In the genomic region with DNA sequence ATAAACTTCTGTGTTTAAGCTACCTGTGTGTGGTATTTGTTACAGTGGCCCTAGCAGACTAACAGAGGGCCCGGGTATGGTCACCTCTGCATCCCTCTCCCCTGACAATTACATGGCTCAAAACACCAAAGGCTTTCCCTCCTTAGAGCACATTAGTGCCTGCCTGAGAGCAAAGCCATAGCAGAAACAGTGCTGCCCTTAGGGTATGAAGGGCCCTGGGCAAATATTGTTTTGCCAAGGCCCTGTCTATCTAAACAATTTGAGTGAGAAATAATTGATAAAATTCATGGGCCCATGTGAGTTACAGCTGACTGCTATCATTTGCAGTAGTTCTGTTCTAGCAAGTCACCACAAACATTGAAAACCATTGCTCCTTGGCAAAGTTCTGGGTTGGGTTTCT, we compare ENCODE assay signal across 24 cellular contexts.
DNase-seq lines count a peak whose midpoint lies in the region; TF ChIP-seq lines count a peak whose summit lies in the region.
"Had no signal": no experiment of that assay in that cellular context is flagged by ENCODE, and none has a peak within 500 bp of the region (broad histone marks: within the 10 kb centered on the region; RNA-seq: fewer than 3 reads in every experiment).

No MANE protein-coding gene starts in this region.

- H3K4me2 ChIP-seq in hepatocyte: no peak overlapping the region
- H3K4me2 ChIP-seq: BLaER1 had no signal

- no peaks in the 10 kb centered on the region for H3K36me3 Mint-ChIP-seq in chondrocyte (ENCODE audit: low read depth)
- no peaks in the 10 kb centered on the region for H3K36me3 Mint-ChIP-seq in endothelial cell (ENCODE audit: low read depth, unreplicated experiment)
- H3K36me3 Mint-ChIP-seq: CD14-positive monocyte; CD4-positive, alpha-beta memory T cell; CD4-positive, CD25-positive, alpha-beta regulatory T cell; CD8-positive, alpha-beta memory T cell had no signal

- no peaks in the 10 kb centered on the region for H3K36me3 ChIP-seq in hepatocyte (replicated peaks; ENCODE audit: insufficient read depth, low read depth)
- H3K36me3 ChIP-seq: BE2C, BLaER1 had no signal

- WGBS in hepatocyte (ENCODE audit: low lambda C conversion rate, missing lambda C conversion rate): 54% methylated on average over 1 of the region's 1 CpG

- no peaks in the 10 kb centered on the region for H3K27me3 ChIP-seq in hepatocyte
- H3K27me3 ChIP-seq: BE2C, BLaER1 had no signal

- H3K9me3 ChIP-seq in hepatocyte (ENCODE audit: low read depth): no peaks in the 10 kb centered on the region
- H3K9me3 ChIP-seq: BE2C, BLaER1 had no signal

- peak overlapping the region; percentile 12 for H3K27ac ChIP-seq in hepatocyte
- H3K27ac ChIP-seq: BLaER1 had no signal

- H3K9me2 ChIP-seq in hepatocyte (replicated peaks; ENCODE audit: insufficient read depth): no peaks in the 10 kb centered on the region

- DNase-seq in SK-N-DZ (ENCODE audit: low spot score) (peak; percentile 95), hepatocyte (ENCODE audit: low spot score) (no peak), posterior vena cava (ENCODE audit: low spot score) (peak; percentile 13), NCI-H1417 treated with DMSO at 0.1 percent for 48 hours (lab: John Stamatoyannopoulos, UW) (no peak), chondrocyte (ENCODE audit: low spot score) (no peak), endothelial cell (ENCODE audit: low spot score) (no peak)
- DNase-seq: 8988T; ACHN; BE2C; C1 segment of cervical spinal cord; CD4-positive, alpha-beta memory T cell; CD4-positive, CD25-positive, alpha-beta regulatory T cell; CD8-positive, alpha-beta memory T cell; COR-L47; DMS 273 treated with DMSO at 0.1 percent for 48 hours; DMS153; DMS53; DMS79; DND-41; EL; GDM1 had no signal

- H3K4me1 Mint-ChIP-seq in chondrocyte (ENCODE audit: low read depth) (no peaks in the 10 kb centered on the region), endothelial cell (ENCODE audit: unreplicated experiment) (no peaks in the 10 kb centered on the region)
- H3K4me1 Mint-ChIP-seq: CD14-positive monocyte; CD4-positive, alpha-beta memory T cell; CD4-positive, CD25-positive, alpha-beta regulatory T cell; CD8-positive, alpha-beta memory T cell had no signal

- intact Hi-C loops in posterior vena cava (cut with DNase I): no loop called here

- TF ChIP-seq CTCF in hepatocyte (IDR thresholded peaks at IDR 0.05; ENCODE audit: poor library complexity): no peak
- no peak for TF ChIP-seq CTCF in chondrocyte (IDR thresholded peaks at IDR 0.05)
- no peak for TF ChIP-seq CTCF in endothelial cell (IDR thresholded peaks at IDR 0.05; ENCODE audit: unreplicated experiment)

- no peaks in the 10 kb centered on the region for H3K79me2 ChIP-seq in hepatocyte

- peaks cover 9% of the 10 kb centered on the region for H3K27me3 Mint-ChIP-seq in chondrocyte (ENCODE audit: low read depth)
- peaks cover 3% of the 10 kb centered on the region for H3K27me3 Mint-ChIP-seq in endothelial cell (ENCODE audit: unreplicated experiment)
- H3K27me3 Mint-ChIP-seq: CD4-positive, alpha-beta memory T cell; CD4-positive, CD25-positive, alpha-beta regulatory T cell had no signal

- H3K4me3 Mint-ChIP-seq in chondrocyte (ENCODE audit: unreplicated experiment) (no peak overlapping the region), endothelial cell (ENCODE audit: unreplicated experiment) (no peak overlapping the region)
- H3K4me3 Mint-ChIP-seq: CD14-positive monocyte; CD4-positive, alpha-beta memory T cell; CD4-positive, CD25-positive, alpha-beta regulatory T cell; CD8-positive, alpha-beta memory T cell had no signal

- peaks cover 10% of the 10 kb centered on the region for H3K4me1 ChIP-seq in hepatocyte (ENCODE audit: insufficient read depth)
- H3K4me1 ChIP-seq: BE2C, BLaER1 had no signal

- no peaks in the 10 kb centered on the region for H4K20me1 ChIP-seq in hepatocyte (ENCODE audit: insufficient read depth, poor library complexity, severe bottlenecking)
- H4K20me1 ChIP-seq: BLaER1 had no signal

- no peak overlapping the region for H3K4me3 ChIP-seq in hepatocyte
- H3K4me3 ChIP-seq: BLaER1, GM12878 had no signal

- no peak overlapping the region for H2AFZ ChIP-seq in hepatocyte

- H3K27ac Mint-ChIP-seq in chondrocyte (ENCODE audit: unreplicated experiment): no peak overlapping the region
- no peak overlapping the region for H3K27ac Mint-ChIP-seq in endothelial cell (ENCODE audit: unreplicated experiment)
- H3K27ac Mint-ChIP-seq: CD14-positive monocyte; CD4-positive, alpha-beta memory T cell; CD4-positive, CD25-positive, alpha-beta regulatory T cell; CD8-positive, alpha-beta memory T cell had no signal

- H3K9me3 Mint-ChIP-seq in chondrocyte (ENCODE audit: low read depth): peaks cover 4% of the 10 kb centered on the region
- no peaks in the 10 kb centered on the region for H3K9me3 Mint-ChIP-seq in endothelial cell (ENCODE audit: unreplicated experiment)
- H3K9me3 Mint-ChIP-seq: CD4-positive, alpha-beta memory T cell; CD4-positive, CD25-positive, alpha-beta regulatory T cell had no signal

Comparison
In these comparisons a context has a peak if more than half of its experiments do, and no peak if none do; other contexts are left out.
1. DNase-seq: peak in SK-N-DZ (single experiment) and posterior vena cava (single experiment); none in hepatocyte (single experiment), NCI-H1417 treated with DMSO at 0.1 percent for 48 hours (single experiment), chondrocyte (single experiment) and endothelial cell (single experiment).